10 cellular contexts compared by ENCODE assay signal in the genomic region with DNA sequence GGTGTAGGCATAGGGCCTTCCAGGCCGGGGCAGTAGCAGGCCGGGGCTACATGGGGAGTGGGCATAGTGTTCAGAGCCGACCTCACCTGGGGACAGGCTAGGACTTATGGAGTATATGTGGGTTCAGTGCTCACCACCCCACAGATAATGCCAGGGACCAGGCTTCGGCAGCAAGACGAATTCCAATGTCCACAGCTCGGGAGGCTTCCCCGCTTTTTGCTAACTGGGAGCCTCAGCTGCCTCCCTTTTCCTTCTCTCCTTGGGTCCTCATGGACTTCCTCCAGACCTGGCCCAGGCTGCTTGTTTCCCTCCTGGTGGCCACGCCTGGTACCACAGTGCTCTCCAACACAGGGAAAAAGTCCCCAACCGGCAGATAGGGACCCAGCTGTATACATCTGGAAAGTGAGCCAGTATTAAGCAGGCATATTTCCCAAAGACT. TPM values are rescaled to one million over a fixed set of nuclear protein-coding genes. Genes with fewer than 3 reads are reported as not detected.
DNase-seq lines count a peak whose midpoint lies in the region; ATAC-seq and TF ChIP-seq lines count a peak whose summit lies in the region.
"Had no signal": no experiment of that assay in that cellular context is flagged by ENCODE, and none has a peak within 500 bp of the region (broad histone marks: within the 10 kb centered on the region; RNA-seq: fewer than 3 reads in every experiment).

No MANE protein-coding gene starts in this region.

- H3K36me3 ChIP-seq in WERI-Rb-1, result no peaks in the 10 kb centered on the region

- peaks cover 4% of the 10 kb centered on the region for H3K9me3 ChIP-seq in WERI-Rb-1 (ENCODE audit: severe bottlenecking)

- TF ChIP-seq CTCF in AG10803 (conservative IDR thresholded peaks at IDR 0.05; ENCODE audit: low read length) (peak; percentile 32), WERI-Rb-1 (IDR thresholded peaks at IDR 0.05; ENCODE audit: low read depth, low read length) (peak; percentile 44)

- no peak overlapping the region for H3K27ac ChIP-seq in WERI-Rb-1

- intact Hi-C loops in left colon (cut with DNase I, micrococcal nuclease), result no loop called here

- no peak for DNase-seq in AG10803 (ENCODE audit: low read depth)
- DNase-seq in H4 (ENCODE audit: low spot score), result peak; percentile 29
- DNase-seq in WERI-Rb-1, result peak; percentile 41
- peak in 1 of 2 donors; percentile 33 for DNase-seq in left colon
- no peak for DNase-seq in NCI-H187 treated with DMSO at 0.1 percent for 48 hours (lab: John Stamatoyannopoulos, UW)
- DNase-seq: activated CD8-positive, alpha-beta memory T cell treated with anti-CD3 and anti-CD28 coated beads for 24 hours had no signal

- ATAC-seq in left colon (peak; percentile 73), GM18520 (IDR thresholded peaks at IDR 0.05; ENCODE audit: unreplicated experiment) (no peak), HG03139 (IDR thresholded peaks at IDR 0.05; ENCODE audit: unreplicated experiment) (no peak), GM18861 (IDR thresholded peaks at IDR 0.05; ENCODE audit: unreplicated experiment) (no peak)

- H3K4me3 ChIP-seq in AG10803 (ENCODE audit: low read length) (no peak overlapping the region), WERI-Rb-1 (ENCODE audit: low read depth, low read length) (no peak overlapping the region)

- H3K27me3 ChIP-seq in WERI-Rb-1 (ENCODE audit: insufficient read depth, low read depth, severe bottlenecking), result no peaks in the 10 kb centered on the region

RNA-seq across cellular contexts. Expression of a gene that starts 20.1 kb away (rescaled TPM):
- 4.7 and 4.9 TPM in 2 replicates for total RNA-seq in H4 (2014; rRNA removed; shearing (Covaris generic))
- 10 to 100 TPM in 1 of 2 donors, 1 to 10 TPM in 1; 6.3 to 17.5 TPM for total RNA-seq in left colon

RNA-seq across cellular contexts. Expression of a gene that starts 47.3 kb away (rescaled TPM):
- not detected in 2 replicates for total RNA-seq in H4 (2014; rRNA removed; shearing (Covaris generic))
- total RNA-seq in left colon, result 10 to 100 TPM; 24.4 to 26.5 TPM
- total RNA-seq: NCI-H460 had no signal

RNA-seq across cellular contexts. Expression of a gene that starts 54.6 kb away (rescaled TPM):
- 8.7 and 11.2 TPM in 2 replicates for total RNA-seq in H4 (2014; rRNA removed; shearing (Covaris generic))
- 10 to 100 TPM; 11.7 to 12.7 TPM for total RNA-seq in left colon

RNA-seq across cellular contexts. Expression of a gene that starts 56.0 kb away (rescaled TPM):
- not detected in 2 replicates for total RNA-seq in H4 (2014; rRNA removed; shearing (Covaris generic))
- under 1 TPM in 1 of 2 donors, not detected in 1; 0.11 TPM for total RNA-seq in left colon

Comparison
In these comparisons a context has a peak if more than half of its experiments do, and no peak if none do; other contexts are left out.
1. DNase-seq: peak in H4 (single experiment) and WERI-Rb-1 (single experiment); none in AG10803 (single experiment) and NCI-H187 treated with DMSO at 0.1 percent for 48 hours (single experiment).
2. RNA of a gene that starts 47.3 kb away (total RNA-seq): 24.4 to 26.5 TPM in left colon; not detected in H4; every median in the first group is over 10 times any median in the second.